In the genomic region with DNA sequence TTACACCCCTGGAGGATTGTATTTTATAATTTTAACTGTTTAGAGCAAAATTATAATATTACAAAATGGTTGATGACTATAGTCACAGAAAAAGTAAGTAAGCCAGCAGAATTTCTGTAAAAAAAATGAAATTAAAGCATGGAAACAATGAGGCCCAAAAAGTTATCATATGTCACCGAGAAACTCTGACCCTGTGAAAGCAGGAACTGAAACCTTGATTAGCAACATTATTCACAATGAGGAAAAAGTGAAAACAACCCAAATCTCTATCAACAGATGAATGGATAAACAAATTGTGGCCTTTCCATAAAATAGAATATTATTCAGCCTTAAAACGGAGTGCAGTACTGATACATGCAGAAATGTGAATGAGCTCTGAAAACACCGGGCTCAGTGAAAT, we compare ENCODE assay signal across 28 cellular contexts.
"Had no signal": no experiment of that assay in that cellular context is flagged by ENCODE, and none has a peak within 500 bp of the region (broad histone marks: within the 10 kb centered on the region; RNA-seq: fewer than 3 reads in every experiment).

No MANE protein-coding gene starts in this region.

- DNase-seq: colonic mucosa; cortex of kidney; dermis blood vessel endothelial cell; dorsolateral prefrontal cortex; effector CD4-positive, alpha-beta T cell; effector CD8-positive, alpha-beta T cell; effector memory CD4-positive, alpha-beta T cell; effector memory CD8-positive, alpha-beta T cell; endodermal cell; erythroblast; esophagus squamous epithelium; foreskin fibroblast; foreskin keratinocyte; foreskin melanocyte; gastrocnemius medialis; glutamatergic neuron; head of caudate nucleus; heart left ventricle; heart right ventricle had no signal

- H3K4me1 ChIP-seq: colonic mucosa, esophagus muscularis mucosa, esophagus squamous epithelium, foreskin keratinocyte, gastrocnemius medialis, gastroesophageal sphincter, heart left ventricle, heart right ventricle had no signal

- H3K27ac ChIP-seq: colonic mucosa, coronary artery, dorsolateral prefrontal cortex, epithelial cell of prostate, esophagus muscularis mucosa, esophagus squamous epithelium, foreskin keratinocyte, gastrocnemius medialis, gastroesophageal sphincter, heart left ventricle, heart right ventricle, hepatocyte had no signal

- H3K4me3 ChIP-seq: colonic mucosa, coronary artery, dorsolateral prefrontal cortex, esophagus muscularis mucosa, esophagus squamous epithelium, gastrocnemius medialis, gastroesophageal sphincter, heart left ventricle, heart right ventricle, hepatocyte had no signal

- H3K27me3 ChIP-seq: colonic mucosa, dorsolateral prefrontal cortex, esophagus muscularis mucosa, esophagus squamous epithelium, foreskin keratinocyte, gastrocnemius medialis, gastroesophageal sphincter, heart left ventricle, heart right ventricle, hepatocyte had no signal

- H3K9me3 ChIP-seq: colonic mucosa, esophagus muscularis mucosa, esophagus squamous epithelium, gastrocnemius medialis, gastroesophageal sphincter, heart left ventricle, heart right ventricle had no signal

- H3K36me3 ChIP-seq: colonic mucosa, esophagus muscularis mucosa, esophagus squamous epithelium, gastrocnemius medialis, gastroesophageal sphincter, heart left ventricle, heart right ventricle had no signal

- FAIRE-seq: colon, endometrium, endothelial cell of umbilical vein, frontal cortex had no signal
